Comparison of ENCODE assay signal across 25 cellular contexts in genomic region chr14:40308240-40308639, GRCh38.
"Had no signal": no experiment of that assay in that cellular context is flagged by ENCODE, and none has a peak within 500 bp of the region (broad histone marks: within the 10 kb centered on the region; RNA-seq: fewer than 3 reads in every experiment).

No MANE protein-coding gene starts in this region.

- H3K9me3 Mint-ChIP-seq: nephron had no signal

- DNase-seq: dorsolateral prefrontal cortex; effector CD4-positive, alpha-beta T cell; foreskin fibroblast; gastrocnemius medialis; heart left ventricle; left cardiac atrium; left lung; mesenchymal stem cell; midbrain; naive thymus-derived CD4-positive, alpha-beta T cell; pancreas; stimulated activated CD4-positive, alpha-beta T cell treated with anti-CD3 and anti-CD28 coated beads, Interleukin-2, amount 100 ng/mL, for 24 hours; stimulated activated CD4-positive, alpha-beta T cell treated with anti-CD3 and anti-CD28 coated beads, Interleukin-4, amount 100 ng/mL, for 24 hours; stimulated activated naive CD4-positive, alpha-beta T cell treated with Interleukin-2 at 50 U/mL for 16 hours; stomach; thyroid gland; trophoblast cell had no signal

- H3K9me3 ChIP-seq: gastrocnemius medialis, heart left ventricle, neutrophil, pancreas, thyroid gland, vagina had no signal

- H3K36me3 Mint-ChIP-seq: naive thymus-derived CD4-positive, alpha-beta T cell; stimulated activated effector memory CD8-positive, alpha-beta T cell treated with anti-CD3 and anti-CD28 coated beads, Interleukin-12 subunit alpha, Interleukin-12 subunit beta, amount 100 ng/mL, for 72 hours had no signal

- H3K4me1 ChIP-seq: gastrocnemius medialis, heart left ventricle, left lung, pancreas, stomach, thyroid gland, vagina had no signal

- ATAC-seq: esophagus mucosa; gastrocnemius medialis; heart left ventricle; left cardiac atrium; left lung; naive thymus-derived CD4-positive, alpha-beta T cell; pancreas; stimulated activated effector memory CD8-positive, alpha-beta T cell treated with anti-CD3 and anti-CD28 coated beads, Interleukin-12 subunit alpha, Interleukin-12 subunit beta, amount 100 ng/mL, for 72 hours had no signal

- H3K4me3 Mint-ChIP-seq: naive thymus-derived CD4-positive, alpha-beta T cell; nephron; stimulated activated effector memory CD8-positive, alpha-beta T cell treated with anti-CD3 and anti-CD28 coated beads, Interleukin-12 subunit alpha, Interleukin-12 subunit beta, amount 100 ng/mL, for 72 hours had no signal

- H3K27ac Mint-ChIP-seq: naive thymus-derived CD4-positive, alpha-beta T cell; nephron; stimulated activated effector memory CD8-positive, alpha-beta T cell treated with anti-CD3 and anti-CD28 coated beads, Interleukin-12 subunit alpha, Interleukin-12 subunit beta, amount 100 ng/mL, for 72 hours had no signal

- H3K4me1 Mint-ChIP-seq: naive thymus-derived CD4-positive, alpha-beta T cell; stimulated activated effector memory CD8-positive, alpha-beta T cell treated with anti-CD3 and anti-CD28 coated beads, Interleukin-12 subunit alpha, Interleukin-12 subunit beta, amount 100 ng/mL, for 72 hours had no signal

- H3K27ac ChIP-seq: dorsolateral prefrontal cortex, epithelial cell of prostate, gastrocnemius medialis, heart left ventricle, hepatocyte, left lung, neutrophil, pancreas, stomach, thyroid gland, vagina had no signal

- H3K27me3 Mint-ChIP-seq: naive thymus-derived CD4-positive, alpha-beta T cell had no signal

- H3K4me3 ChIP-seq: dorsolateral prefrontal cortex, gastrocnemius medialis, heart left ventricle, hepatocyte, left lung, pancreas, smooth muscle cell, stomach, thyroid gland, vagina had no signal

- H3K36me3 ChIP-seq: gastrocnemius medialis, heart left ventricle, left lung, neutrophil, pancreas, stomach, thyroid gland, vagina had no signal

- H3K27me3 ChIP-seq: dorsolateral prefrontal cortex, gastrocnemius medialis, heart left ventricle, hepatocyte, left lung, neutrophil, pancreas, stomach, thyroid gland, vagina had no signal
